Comparison of ENCODE assay signal across 21 cellular contexts in genomic region chr18:57218281-57218680, GRCh38.
"Had no signal": no experiment of that assay in that cellular context is flagged by ENCODE, and none has a peak within 500 bp of the region (broad histone marks: within the 10 kb centered on the region; RNA-seq: fewer than 3 reads in every experiment).

No MANE protein-coding gene starts in this region.

- ATAC-seq: effector memory CD8-positive, alpha-beta T cell; esophagus mucosa; gastrocnemius medialis; heart right ventricle; left cardiac atrium; left lung; left ventricle myocardium superior; lower lobe of right lung; mucosa of descending colon had no signal

- DNase-seq: colonic mucosa; cortex of kidney; effector CD8-positive, alpha-beta T cell; effector memory CD8-positive, alpha-beta T cell; endodermal cell; erythroblast; esophagus squamous epithelium; foreskin fibroblast; foreskin melanocyte; gastrocnemius medialis; glutamatergic neuron; heart right ventricle; hippocampal formation; left cardiac atrium; left lung; left ventricle myocardium superior; lower lobe of right lung; mesenchymal stem cell; mucosa of descending colon; naive B cell had no signal
